In genomic region chr3:101848754-101849713, GRCh38 we compare ENCODE assay signal across 8 cellular contexts. TPM values are rescaled to one million over a fixed set of nuclear protein-coding genes. Genes with fewer than 3 reads are reported as not detected.
DNase-seq lines count a peak whose midpoint lies in the region; ATAC-seq and TF ChIP-seq lines count a peak whose summit lies in the region.

Gene NFKBIZ, plus strand, starts transcription at chr3:101849514. Its CDS starts 115 bp downstream, at chr3:101849629.

- H3K9me3 ChIP-seq in adipocyte (ENCODE audit: control insufficient read depth, low read length) (no peaks in the 10 kb centered on the region), heart left ventricle (no peaks in the 10 kb centered on the region), transverse colon (no peaks in the 10 kb centered on the region)

- in situ Hi-C loops in transverse colon (cut with MboI; ENCODE audit: low pct_ligation_motif_present in 1 of 4, low pct_unique_long_range_greater_than_20kb in 1 of 4, low sequenced_read_pairs in 3 of 4), result no loop called here

- ATAC-seq in HG02623 (IDR thresholded peaks at IDR 0.05; ENCODE audit: unreplicated experiment), result peak; percentile 74
- ATAC-seq in heart left ventricle, result peak; percentile 96 to 99 (median 98)

- H3K4me3 ChIP-seq in adipocyte (ENCODE audit: low read length) (peak within 1 kb of the TSS; percentile 97), heart left ventricle (peak within 1 kb of the TSS; percentile 77 to 99 (median 89)), transverse colon (peak within 1 kb of the TSS; percentile 63 to 99 (median 94))

- TF ChIP-seq EP300 in transverse colon (IDR thresholded peaks at IDR 0.05; ENCODE audit: low read depth), result peak; percentile 61

- WGBS in heart left ventricle, 4 donors, result 1 to 3% (median 2%) methylated on average over 50 to 95 of the region's 95 CpGs
- WGBS in transverse colon (ENCODE audit: low coverage in 1 of 2), 2 donors, result 4% methylated on average over 4 to 33 of the region's 95 CpGs

- H3K9ac ChIP-seq in adipocyte (ENCODE audit: low read length), result peak within 1 kb of the TSS; percentile 97

- intact Hi-C loops in heart left ventricle (cut with DNase I), result loop anchor here in 4 of 10 donors (1.0 to 5.0 kb wide), 4 partner anchors 19 to 37 kb away; no protein-coding TSS in a partner anchor
- intact Hi-C loops in transverse colon (cut with DNase I; ENCODE audit: low total_unique reads), result no loop called here

- peak within 1 kb of the TSS; percentile 96 to 100 (median 99) for H3K27ac ChIP-seq in heart left ventricle
- H3K27ac ChIP-seq in transverse colon, result peak within 1 kb of the TSS; percentile 96 to 100 (median 99)

- DNase-seq in NCI-H1092 treated with DMSO at 0.1 percent for 48 hours (lab: John Stamatoyannopoulos, UW), result peak; percentile 57
- DNase-seq in T follicular helper cell (ENCODE audit: low read depth), result peak; percentile 84
- DNase-seq in adipocyte (ENCODE audit: low read depth), result peak; percentile 98
- DNase-seq in heart left ventricle, result peak; percentile 97 to 98 (median 98)
- DNase-seq in pons (ENCODE audit: low spot score), result peak; percentile 84
- DNase-seq in transverse colon, result peak; percentile 98

- peaks cover 25% of the 10 kb centered on the region for H3K36me3 ChIP-seq in adipocyte (ENCODE audit: control insufficient read depth, insufficient read depth, low read length, severe bottlenecking)
- peaks cover 3 to 31% (median 22%) of the 10 kb centered on the region in 9 donors for H3K36me3 ChIP-seq in heart left ventricle
- H3K36me3 ChIP-seq in transverse colon, result peaks cover 0 to 19% (median 7%) of the 10 kb centered on the region in 4 donors

- no peak for TF ChIP-seq CTCF in heart left ventricle (IDR thresholded peaks at IDR 0.05)
- TF ChIP-seq CTCF in transverse colon (IDR thresholded peaks at IDR 0.05), result peak in 1 of 5 experiments; percentile 14

- H3K4me1 ChIP-seq in adipocyte (ENCODE audit: control insufficient read depth, insufficient read depth, low read length), result peaks cover 30% of the 10 kb centered on the region
- H3K4me1 ChIP-seq in heart left ventricle, result peaks cover 0 to 48% (median 13%) of the 10 kb centered on the region in 12 donors
- H3K4me1 ChIP-seq in transverse colon, result peaks cover 13 to 62% (median 33%) of the 10 kb centered on the region in 4 donors

- no peaks in the 10 kb centered on the region for H3K27me3 ChIP-seq in adipocyte (replicated peaks; ENCODE audit: control insufficient read depth, insufficient read depth, low read length)
- no peaks in the 10 kb centered on the region for H3K27me3 ChIP-seq in heart left ventricle
- H3K27me3 ChIP-seq in transverse colon, result no peaks in the 10 kb centered on the region

- TF ChIP-seq POLR2A in GM10847 (IDR thresholded peaks at IDR 0.05; ENCODE audit: extremely low read depth, insufficient read length) (peak; percentile 99), heart left ventricle (IDR thresholded peaks at IDR 0.05) (peak; percentile 25 to 98), transverse colon (IDR thresholded peaks at IDR 0.05) (peak; percentile 90)

RNA-seq across cellular contexts. Expression of gene NFKBIZ, which starts in this region (rescaled TPM):
- total RNA-seq in heart left ventricle (10 to 100 TPM in 4 of 9 donors, 1 to 10 TPM in 5; 6.9 to 44.8 (median 10.0) TPM), transverse colon (100 to 1,000 TPM in 3 of 4 donors, 10 to 100 TPM in 1; 92.4 to 333 (median 176) TPM)
- polyA plus RNA-seq in heart left ventricle, result 1 to 10 TPM; 5.6 to 7.2 TPM

Comparison
In these comparisons a context has a peak if more than half of its experiments do, and no peak if none do; other contexts are left out.
1. Peak in every context shown above with its lines: DNase-seq, ATAC-seq, H3K4me3 ChIP-seq and H3K27ac ChIP-seq.